In the genomic region with DNA sequence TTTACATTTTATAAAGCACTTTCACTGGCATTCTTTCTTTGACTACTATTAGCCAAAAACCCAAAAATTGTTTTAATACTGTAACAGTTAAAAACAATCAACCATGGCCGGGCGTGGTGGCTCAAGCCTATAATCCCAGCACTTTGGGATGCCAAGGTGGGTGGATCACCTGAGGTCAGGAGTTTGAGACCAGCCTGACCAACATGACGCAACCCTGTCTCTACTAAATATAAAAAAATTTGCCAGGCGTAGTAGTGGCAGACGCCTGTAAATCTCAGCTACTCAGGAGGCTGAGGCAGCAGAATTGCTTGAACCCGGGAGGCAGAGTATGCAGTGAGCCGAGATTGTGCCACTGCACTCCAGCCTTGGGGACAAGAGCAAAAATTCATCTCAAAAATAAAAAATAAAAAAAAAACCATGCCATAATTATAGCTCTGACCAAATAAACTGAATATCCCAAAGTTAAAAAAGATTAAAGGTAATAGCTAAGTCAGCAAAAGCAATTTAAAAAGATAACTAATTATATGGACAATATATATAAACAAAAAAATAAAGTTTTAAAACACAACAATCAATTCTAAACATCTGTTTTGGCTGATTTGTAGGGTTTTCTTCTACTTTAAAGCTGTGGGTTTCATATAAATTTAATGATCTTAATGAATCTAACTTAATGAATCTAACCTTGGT, we compare ENCODE assay signal across 27 cellular contexts. TPM values are rescaled to one million over a fixed set of nuclear protein-coding genes. Genes with fewer than 3 reads are reported as not detected.
A peak's percentile ranks its signal among the peaks of the same experiment; 100 is the strongest.
DNase-seq lines count a peak whose midpoint lies in the region; ATAC-seq and TF ChIP-seq lines count a peak whose summit lies in the region.
"Had no signal": no experiment of that assay in that cellular context is flagged by ENCODE, and none has a peak within 500 bp of the region (broad histone marks: within the 10 kb centered on the region; RNA-seq: fewer than 3 reads in every experiment).

No MANE protein-coding gene starts in this region.

- H4K20me1 ChIP-seq in GM23338 (replicated peaks; ENCODE audit: insufficient read depth) (peaks cover 95% of the 10 kb centered on the region), neural progenitor cell (ENCODE audit: low read depth) (peaks cover 99% of the 10 kb centered on the region)

- peaks cover 75% of the 10 kb centered on the region for H3K4me1 Mint-ChIP-seq in activated CD4-positive, alpha-beta T cell treated with anti-CD3 and anti-CD28 coated beads for 36 hours
- H3K4me1 Mint-ChIP-seq in GM23338 = peaks cover 86% of the 10 kb centered on the region
- H3K4me1 Mint-ChIP-seq in activated T-helper 1 cell treated with anti-CD3 and anti-CD28 coated beads, Interleukin-12 subunit alpha, Interleukin-12 subunit beta, Interleukin-2, Interleukin-4 antibody, amounts not matched to agents 30 ng/mL and 10 ng/mL and 1 ng/mL, durations not matched to agents 14 hours and 24 hours and 36 hours (ENCODE audit: low read depth) = peaks cover 77% of the 10 kb centered on the region
- peaks cover 21% of the 10 kb centered on the region for H3K4me1 Mint-ChIP-seq in neural progenitor cell

- POLR2A ChIA-PET in activated CD4-positive, alpha-beta T cell treated with anti-CD3 and anti-CD28 coated beads for 36 hours (lab: Charles Lee) = no interaction called here

- H3K9me3 ChIP-seq in neural progenitor cell (ENCODE audit: low read depth) = no peaks in the 10 kb centered on the region
- H3K9me3 ChIP-seq: ascending aorta, ovary had no signal

- no peak overlapping the region for H3K4me3 Mint-ChIP-seq in activated CD4-positive, alpha-beta T cell treated with anti-CD3 and anti-CD28 coated beads for 36 hours
- H3K4me3 Mint-ChIP-seq in GM23338 = no peak overlapping the region; the same call in 2 of the 3 replicates
- no peak overlapping the region for H3K4me3 Mint-ChIP-seq in activated T-helper 1 cell treated with anti-CD3 and anti-CD28 coated beads, Interleukin-12 subunit alpha, Interleukin-12 subunit beta, Interleukin-2, Interleukin-4 antibody, amounts not matched to agents 30 ng/mL and 10 ng/mL and 1 ng/mL, durations not matched to agents 14 hours and 24 hours and 36 hours
- H3K4me3 Mint-ChIP-seq in neural progenitor cell = no peak overlapping the region
- H3K4me3 Mint-ChIP-seq: nephron had no signal

- H3K9me3 Mint-ChIP-seq in activated CD4-positive, alpha-beta T cell treated with anti-CD3 and anti-CD28 coated beads for 36 hours (ENCODE audit: low read depth) = no peaks in the 10 kb centered on the region
- H3K9me3 Mint-ChIP-seq in GM23338 (no peaks in the 10 kb centered on the region; the same call in 2 of the 3 replicates), neural progenitor cell (peaks cover 47% of the 10 kb centered on the region)
- H3K9me3 Mint-ChIP-seq in activated T-helper 1 cell treated with anti-CD3 and anti-CD28 coated beads, Interleukin-12 subunit alpha, Interleukin-12 subunit beta, Interleukin-2, Interleukin-4 antibody, amounts not matched to agents 30 ng/mL and 10 ng/mL and 1 ng/mL, durations not matched to agents 14 hours and 24 hours and 36 hours = peaks cover 12% of the 10 kb centered on the region
- H3K9me3 Mint-ChIP-seq: activated CD8-positive, alpha-beta T cell treated with anti-CD3 and anti-CD28 coated beads for 36 hours had no signal

- H3K27ac ChIP-seq in GM23338 (ENCODE audit: low read depth) = peak overlapping the region; percentile 18
- H3K27ac ChIP-seq in neural progenitor cell = peak overlapping the region; percentile 10
- H3K27ac ChIP-seq: ascending aorta had no signal

- no peaks in the 10 kb centered on the region for H3K27me3 ChIP-seq in GM23338 (ENCODE audit: insufficient read depth)
- H3K27me3 ChIP-seq in neural progenitor cell = no peaks in the 10 kb centered on the region
- H3K27me3 ChIP-seq: ascending aorta, ovary had no signal

- ATAC-seq in activated CD4-positive, alpha-beta T cell treated with anti-CD3 and anti-CD28 coated beads for 36 hours = no peak
- no peak for ATAC-seq in GM23338
- ATAC-seq: activated CD8-positive, alpha-beta T cell treated with anti-CD3 and anti-CD28 coated beads for 36 hours; left ventricle myocardium superior; right cardiac atrium had no signal

- H3K9ac ChIP-seq in neural progenitor cell = no peak overlapping the region

- no peaks in the 10 kb centered on the region for H3K27me3 Mint-ChIP-seq in activated CD4-positive, alpha-beta T cell treated with anti-CD3 and anti-CD28 coated beads for 36 hours
- H3K27me3 Mint-ChIP-seq in GM23338 (ENCODE audit: insufficient read depth, low read depth, poor library complexity) = peaks cover 8% of the 10 kb centered on the region
- no peaks in the 10 kb centered on the region for H3K27me3 Mint-ChIP-seq in activated T-helper 1 cell treated with anti-CD3 and anti-CD28 coated beads, Interleukin-12 subunit alpha, Interleukin-12 subunit beta, Interleukin-2, Interleukin-4 antibody, amounts not matched to agents 30 ng/mL and 10 ng/mL and 1 ng/mL, durations not matched to agents 14 hours and 24 hours and 36 hours (ENCODE audit: insufficient read depth)
- H3K27me3 Mint-ChIP-seq in neural progenitor cell (ENCODE audit: insufficient read depth, low read depth) = peaks cover 6% of the 10 kb centered on the region
- H3K27me3 Mint-ChIP-seq: activated CD8-positive, alpha-beta T cell treated with anti-CD3 and anti-CD28 coated beads for 36 hours had no signal

- H3K4me3 ChIP-seq in GM23338 = peak overlapping the region; percentile 93; the same call in 1 of the 2 replicates
- no peak overlapping the region for H3K4me3 ChIP-seq in neural progenitor cell
- H3K4me3 ChIP-seq: ascending aorta, ovary had no signal

- H3F3A ChIP-seq in GM23338 (replicated peaks; ENCODE audit: low read depth) (no peaks in the 10 kb centered on the region), neural progenitor cell (ENCODE audit: low read depth) (peaks cover 30% of the 10 kb centered on the region)

- H3K4me1 ChIP-seq in GM23338 (ENCODE audit: insufficient read depth) (peaks cover 89% of the 10 kb centered on the region), neural progenitor cell (peaks cover 47% of the 10 kb centered on the region)
- H3K4me1 ChIP-seq: ascending aorta had no signal

- H3K36me3 ChIP-seq in GM23338 (ENCODE audit: insufficient read depth) (no peaks in the 10 kb centered on the region), neural progenitor cell (peaks cover 13% of the 10 kb centered on the region)
- H3K36me3 ChIP-seq: ascending aorta, ovary had no signal

- H2AFZ ChIP-seq in GM23338 (no peak overlapping the region), neural progenitor cell (replicated peaks) (no peak overlapping the region)

- TF ChIP-seq CTCF in GM23338 (conservative IDR thresholded peaks at IDR 0.05; ENCODE audit: low read depth in 2 of 2) = no peak
- no peak for TF ChIP-seq CTCF in neural progenitor cell (IDR thresholded peaks at IDR 0.05)

- DNase-seq in activated CD4-positive, alpha-beta T cell treated with anti-CD3 and anti-CD28 coated beads for 36 hours = no peak
- DNase-seq in activated CD4-positive, alpha-beta T cell treated with anti-CD3 and anti-CD28 coated beads for 1 hour = no peak
- DNase-seq in GM23338 (ENCODE audit: low spot score) = no peak
- no peak for DNase-seq in activated T-helper 1 cell treated with anti-CD3 and anti-CD28 coated beads, Interleukin-12 subunit alpha, Interleukin-12 subunit beta, Interleukin-2, Interleukin-4 antibody, amounts not matched to agents 30 ng/mL and 10 ng/mL and 1 ng/mL, durations not matched to agents 14 hours and 24 hours and 36 hours (ENCODE audit: low spot score)
- DNase-seq in neural progenitor cell (ENCODE audit: low spot score) = no peak
- DNase-seq in DMS79 treated with DMSO at 0.1 percent for 48 hours (lab: John Stamatoyannopoulos, UW) = no peak
- no peak for DNase-seq in DMS79 (lab: John Stamatoyannopoulos, UW)
- no peak for DNase-seq in DMS53 (lab: John Stamatoyannopoulos, UW)
- DNase-seq: 8988T; activated CD4-positive, CD25-positive, alpha-beta regulatory T cell; activated CD8-positive, alpha-beta T cell treated with anti-CD3 and anti-CD28 coated beads for 36 hours; activated gamma-delta T cell treated with Interleukin-2 at 50 U/mL for 16 hours; central memory CD4-positive, alpha-beta T cell; dermis blood vessel endothelial cell; HCEC 1CT; left ventricle myocardium superior; NCI-H1105 treated with DMSO at 0.1 percent for 48 hours; NCI-H2029; NCI-H345; NCI-H82; ovary; right cardiac atrium; stimulated activated CD4-positive, alpha-beta T cell treated with anti-CD3 and anti-CD28 coated beads, Interleukin-12 subunit alpha, Interleukin-12 subunit beta, amount 100 ng/mL, for 4 hours; stimulated activated CD4-positive, alpha-beta T cell treated with anti-CD3 and anti-CD28 coated beads, Interleukin-4, amount 100 ng/mL, for 24 hours; stimulated activated naive CD4-positive, alpha-beta T cell had no signal

- H3K79me2 ChIP-seq in GM23338 (replicated peaks; ENCODE audit: insufficient read depth) (peaks cover 100% of the 10 kb centered on the region), neural progenitor cell (ENCODE audit: low read depth) (peaks cover 100% of the 10 kb centered on the region)

- peak overlapping the region; percentile 64 for H3K27ac Mint-ChIP-seq in activated CD4-positive, alpha-beta T cell treated with anti-CD3 and anti-CD28 coated beads for 36 hours
- H3K27ac Mint-ChIP-seq in GM23338 (no peak overlapping the region), neural progenitor cell (no peak overlapping the region)
- peak overlapping the region; percentile 35 for H3K27ac Mint-ChIP-seq in activated T-helper 1 cell treated with anti-CD3 and anti-CD28 coated beads, Interleukin-12 subunit alpha, Interleukin-12 subunit beta, Interleukin-2, Interleukin-4 antibody, amounts not matched to agents 30 ng/mL and 10 ng/mL and 1 ng/mL, durations not matched to agents 14 hours and 24 hours and 36 hours

- peaks cover 48% of the 10 kb centered on the region for H3K36me3 Mint-ChIP-seq in activated CD4-positive, alpha-beta T cell treated with anti-CD3 and anti-CD28 coated beads for 36 hours (ENCODE audit: low read depth)
- peaks cover 46% of the 10 kb centered on the region for H3K36me3 Mint-ChIP-seq in GM23338 (ENCODE audit: low read depth)
- H3K36me3 Mint-ChIP-seq in activated T-helper 1 cell treated with anti-CD3 and anti-CD28 coated beads, Interleukin-12 subunit alpha, Interleukin-12 subunit beta, Interleukin-2, Interleukin-4 antibody, amounts not matched to agents 30 ng/mL and 10 ng/mL and 1 ng/mL, durations not matched to agents 14 hours and 24 hours and 36 hours (ENCODE audit: low read depth) = peaks cover 34% of the 10 kb centered on the region
- H3K36me3 Mint-ChIP-seq in neural progenitor cell = peaks cover 49% of the 10 kb centered on the region

- CTCF ChIA-PET in activated CD4-positive, alpha-beta T cell treated with anti-CD3 and anti-CD28 coated beads for 36 hours (lab: Charles Lee) = interaction anchor here (0.6 to 1.8 kb wide), 3 partner anchors 22 to 283 kb away, joined by 3 to 8 read pairs (median 4); no protein-coding TSS in a partner anchor

- intact Hi-C loops in activated CD4-positive, alpha-beta T cell treated with anti-CD3 and anti-CD28 coated beads for 36 hours (cut with DNase I, micrococcal nuclease) = no loop called here
- intact Hi-C loops in activated T-helper 1 cell treated with anti-CD3 and anti-CD28 coated beads, Interleukin-12 subunit alpha, Interleukin-12 subunit beta, Interleukin-2, Interleukin-4 antibody, amounts not matched to agents 30 ng/mL and 10 ng/mL and 1 ng/mL, durations not matched to agents 14 hours and 24 hours and 36 hours (cut with micrococcal nuclease) = loop anchor here (2.0 kb wide), 1 partner anchor 15 kb away; no protein-coding TSS in a partner anchor

- H3K4me2 ChIP-seq in GM23338 = peak overlapping the region; percentile 93
- H3K4me2 ChIP-seq in neural progenitor cell = no peak overlapping the region

- no peaks in the 10 kb centered on the region for H3K9me2 ChIP-seq in GM23338 (ENCODE audit: insufficient read depth)

RNA-seq across cellular contexts. Expression of gene SINHCAF, which starts 10.0 kb away (rescaled TPM):
- 100 to 1,000 TPM; 187 to 211 TPM for total RNA-seq in activated CD4-positive, alpha-beta T cell treated with anti-CD3 and anti-CD28 coated beads for 36 hours
- total RNA-seq in GM23338 (2014; rRNA removed; shearing (Covaris generic)) = 569 and 581 TPM in 2 replicates
- 651 and 686 TPM in 2 replicates for polyA plus RNA-seq in GM23338 (2016; fragmentation: Nextera tagmentation; extraction: Ambion mirVana)
- total RNA-seq in activated T-helper 1 cell treated with anti-CD3 and anti-CD28 coated beads, Interleukin-12 subunit alpha, Interleukin-12 subunit beta, Interleukin-2, Interleukin-4 antibody, amounts not matched to agents 30 ng/mL and 10 ng/mL and 1 ng/mL, durations not matched to agents 14 hours and 24 hours and 36 hours = 270 and 276 TPM in 2 replicates
- total RNA-seq in neural progenitor cell (ENCODE audit: low replicate concordance) = 432 and 1,260 TPM in 2 replicates

Comparison
In these comparisons a context has a peak if more than half of its experiments do, and no peak if none do; other contexts are left out.
1. H3K27ac Mint-ChIP-seq: peak in activated CD4-positive, alpha-beta T cell treated with anti-CD3 and anti-CD28 coated beads for 36 hours (single experiment) and activated T-helper 1 cell treated with anti-CD3 and anti-CD28 coated beads, Interleukin-12 subunit alpha, Interleukin-12 subunit beta, Interleukin-2, Interleukin-4 antibody, amounts not matched to agents 30 ng/mL and 10 ng/mL and 1 ng/mL, durations not matched to agents 14 hours and 24 hours and 36 hours (single experiment); none in GM23338 (single experiment) and neural progenitor cell (single experiment).